ENCODE assay signal across 13 cellular contexts in the genomic region with DNA sequence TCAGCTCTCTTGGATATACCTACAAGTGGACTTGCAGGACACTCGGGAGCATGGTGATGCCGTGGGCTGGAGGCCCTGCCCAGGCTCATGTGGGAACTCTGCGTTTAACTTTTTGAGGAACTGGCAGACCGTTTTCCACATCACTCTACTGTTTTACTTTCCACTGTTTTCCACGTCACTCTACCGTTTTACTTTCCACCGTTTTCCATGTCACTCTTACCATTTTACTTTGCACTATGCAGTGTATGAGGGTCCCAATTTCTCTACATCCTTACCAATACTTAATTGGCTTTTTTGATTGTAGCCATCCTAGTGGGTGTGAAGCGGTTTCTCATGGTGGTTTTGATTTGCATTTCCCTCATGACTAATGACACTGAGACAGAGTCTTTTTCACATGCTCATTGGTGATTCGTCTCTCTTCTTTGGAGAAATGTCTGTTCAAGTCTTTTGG. TPM values are rescaled to one million over a fixed set of nuclear protein-coding genes. Genes with fewer than 3 reads are reported as not detected.
A peak's percentile ranks its signal among the peaks of the same experiment; 100 is the strongest.
DNase-seq lines count a peak whose midpoint lies in the region; ATAC-seq, FAIRE-seq and TF ChIP-seq lines count a peak whose summit lies in the region.
"Had no signal": no experiment of that assay in that cellular context is flagged by ENCODE, and none has a peak within 500 bp of the region (broad histone marks: within the 10 kb centered on the region; RNA-seq: fewer than 3 reads in every experiment).

No MANE protein-coding gene starts in this region.

- H3K27ac ChIP-seq in Karpas-422 (ENCODE audit: low read length) (peak overlapping the region; percentile 75), osteoblast (ENCODE audit: low read depth, low read length) (no peak overlapping the region)

- H3K4me1 ChIP-seq in Karpas-422 (ENCODE audit: low read length) (peaks cover 49% of the 10 kb centered on the region), osteoblast (ENCODE audit: insufficient read depth, low read length) (peaks cover 9% of the 10 kb centered on the region)

- no peak for FAIRE-seq in bronchial epithelial cell (lab: Jason Lieb, UNC)
- FAIRE-seq: colon had no signal

- H3K27me3 ChIP-seq in Karpas-422 (ENCODE audit: low read length) = no peaks in the 10 kb centered on the region
- no peaks in the 10 kb centered on the region for H3K27me3 ChIP-seq in bronchial epithelial cell (ENCODE audit: control insufficient read depth, insufficient read depth, low read length)
- no peaks in the 10 kb centered on the region for H3K27me3 ChIP-seq in osteoblast (ENCODE audit: insufficient read depth, low read length)

- H3K4me3 Mint-ChIP-seq in activated T-cell treated with anti-CD3 and anti-CD28 coated beads, Interleukin-2, amount 50 U/mL, for 72 hours = peak overlapping the region; percentile 73 to 86
- H3K4me3 Mint-ChIP-seq: nephron had no signal

- peak; percentile 27 to 33 for DNase-seq in activated T-cell treated with anti-CD3 and anti-CD28 coated beads, Interleukin-2, amount 50 U/mL, for 72 hours
- DNase-seq in activated T-cell treated with anti-CD3 and anti-CD28 coated beads for 4 hours (no peak), Karpas-422 (peak; percentile 81), bronchial epithelial cell (ENCODE audit: low read depth) (peak; percentile 73), stromal cell of bone marrow (ENCODE audit: low read depth) (peak; percentile 16), GOT3 (lab: John Stamatoyannopoulos, UW) (no peak), head of caudate nucleus (no peak), osteoblast (ENCODE audit: insufficient read length, low spot score, missing footprints) (no peak)
- DNase-seq: activated CD8-positive, alpha-beta memory T cell treated with anti-CD3 and anti-CD28 coated beads for 24 hours; hippocampal formation; stimulated activated CD4-positive, alpha-beta T cell treated with anti-CD3 and anti-CD28 coated beads, Interleukin-2, amount 100 ng/mL, for 48 hours had no signal

- H3K36me3 ChIP-seq in Karpas-422 (ENCODE audit: insufficient read depth, low read length) (0 out of 2 replicates have a peak, but pooled peaks cover 3% of the 10 kb centered on the region), bronchial epithelial cell (ENCODE audit: control insufficient read depth, insufficient read depth, low read length) (peaks cover 1% of the 10 kb centered on the region), osteoblast (ENCODE audit: insufficient read depth, low read length) (no peaks in the 10 kb centered on the region)

- intact Hi-C loops in head of caudate nucleus (cut with DNase I) = no loop called here

- H3K9me3 Mint-ChIP-seq in activated T-cell treated with anti-CD3 and anti-CD28 coated beads, Interleukin-2, amount 50 U/mL, for 72 hours = peaks cover 2 to 5% of the 10 kb centered on the region in 2 donors
- H3K9me3 Mint-ChIP-seq: nephron had no signal

- no peak for TF ChIP-seq CTCF in bronchial epithelial cell (IDR thresholded peaks at IDR 0.05; ENCODE audit: insufficient read depth, low read length, severe bottlenecking)
- no peak for TF ChIP-seq CTCF in osteoblast (IDR thresholded peaks at IDR 0.05; ENCODE audit: extremely low read depth, low read depth, low read length)

- H3K9ac ChIP-seq in Karpas-422 (ENCODE audit: low read length) = peak overlapping the region; percentile 17

- H2AFZ ChIP-seq in Karpas-422 (ENCODE audit: low read length) = no peak overlapping the region
- H2AFZ ChIP-seq in osteoblast (ENCODE audit: low read length) = no peak overlapping the region

- H3K27me3 Mint-ChIP-seq in activated T-cell treated with anti-CD3 and anti-CD28 coated beads, Interleukin-2, amount 50 U/mL, for 72 hours (ENCODE audit: low read depth) = no peaks in the 10 kb centered on the region

- no peaks in the 10 kb centered on the region for H3K9me2 ChIP-seq in Karpas-422 (replicated peaks; ENCODE audit: insufficient read depth, low read length)

- H4K20me1 ChIP-seq in Karpas-422 (ENCODE audit: insufficient read depth, low read depth, low read length) (peaks cover 63% of the 10 kb centered on the region), osteoblast (ENCODE audit: insufficient read depth, low read length) (peaks cover 50% of the 10 kb centered on the region)

- peak overlapping the region; percentile 28 for H3K4me3 ChIP-seq in Karpas-422 (ENCODE audit: low read length)
- no peak overlapping the region for H3K4me3 ChIP-seq in bronchial epithelial cell (ENCODE audit: low read depth, low read length)
- no peak overlapping the region for H3K4me3 ChIP-seq in osteoblast (ENCODE audit: insufficient read depth, low read length)

- no peaks in the 10 kb centered on the region for H3K9me3 ChIP-seq in Karpas-422 (ENCODE audit: low read length)
- no peaks in the 10 kb centered on the region for H3K9me3 ChIP-seq in osteoblast (ENCODE audit: low read depth, low read length)

- H3K4me2 ChIP-seq in Karpas-422 (ENCODE audit: low read depth, low read length, poor library complexity, severe bottlenecking) = peak overlapping the region; percentile 65
- no peak overlapping the region for H3K4me2 ChIP-seq in osteoblast (ENCODE audit: insufficient read depth, low read length)

- H3K27ac Mint-ChIP-seq in activated T-cell treated with anti-CD3 and anti-CD28 coated beads, Interleukin-2, amount 50 U/mL, for 72 hours = peak overlapping the region; percentile 75

- peaks cover 80% of the 10 kb centered on the region for H3K4me1 Mint-ChIP-seq in activated T-cell treated with anti-CD3 and anti-CD28 coated beads, Interleukin-2, amount 50 U/mL, for 72 hours (ENCODE audit: low read depth)

- ATAC-seq in activated T-cell treated with anti-CD3 and anti-CD28 coated beads, Interleukin-2, amount 50 U/mL, for 72 hours (replicated peaks in 1 of 2) = peak; percentile 72 to 76

- peaks cover 11 to 17% of the 10 kb centered on the region in 2 donors for H3K36me3 Mint-ChIP-seq in activated T-cell treated with anti-CD3 and anti-CD28 coated beads, Interleukin-2, amount 50 U/mL, for 72 hours (ENCODE audit: insufficient read depth in 2 of 2)

- H3K79me2 ChIP-seq in Karpas-422 (ENCODE audit: low read length) (peaks cover 98% of the 10 kb centered on the region), osteoblast (ENCODE audit: insufficient read depth, low read length) (peaks cover 95% of the 10 kb centered on the region)

RNA-seq across cellular contexts. Expression of gene GATAD2A, which starts 40.5 kb away (rescaled TPM):
- 100 to 1,000 TPM; 100 to 126 TPM for total RNA-seq in activated T-cell treated with anti-CD3 and anti-CD28 coated beads, Interleukin-2, amount 50 U/mL, for 72 hours
- total RNA-seq in Karpas-422 (2014; rRNA removed; shearing (Covaris generic); ENCODE audit: low replicate concordance) = 38.4 and 63.4 TPM in 2 replicates
- 48.4 and 49.0 TPM in 2 replicates for total RNA-seq in bronchial epithelial cell
- total RNA-seq in osteoblast = 48.6 and 48.9 TPM in 2 replicates

Comparison
In these comparisons a context has a peak if more than half of its experiments do, and no peak if none do; other contexts are left out.
1. DNase-seq: peak in activated T-cell treated with anti-CD3 and anti-CD28 coated beads, Interleukin-2, amount 50 U/mL, for 72 hours (2 of 2), Karpas-422 (single experiment), bronchial epithelial cell (single experiment) and stromal cell of bone marrow (single experiment); none in activated T-cell treated with anti-CD3 and anti-CD28 coated beads for 4 hours (single experiment), GOT3 (single experiment), head of caudate nucleus (0 of 42) and osteoblast (single experiment).